18 cellular contexts compared by ENCODE assay signal in genomic region chr2:41867553-41867952, GRCh38.
A peak's percentile ranks its signal among the peaks of the same experiment; 100 is the strongest.
DNase-seq lines count a peak whose midpoint lies in the region; ATAC-seq and TF ChIP-seq lines count a peak whose summit lies in the region.
"Had no signal": no experiment of that assay in that cellular context is flagged by ENCODE, and none has a peak within 500 bp of the region (broad histone marks: within the 10 kb centered on the region; RNA-seq: fewer than 3 reads in every experiment).

No MANE protein-coding gene starts in this region.

- H3K27me3 Mint-ChIP-seq in GM23338 (ENCODE audit: insufficient read depth, low read depth, poor library complexity) (peaks cover 2% of the 10 kb centered on the region), nephron (ENCODE audit: low read depth) (peaks cover 13% of the 10 kb centered on the region)
- peaks cover 6% of the 10 kb centered on the region for H3K27me3 Mint-ChIP-seq in activated T-helper 17 cell treated with anti-CD3 and anti-CD28 coated beads, Interleukin-2, amount 50 U/mL, for 72 hours
- H3K27me3 Mint-ChIP-seq in CD4-positive, alpha-beta T cell, result peaks cover 24% of the 10 kb centered on the region

- CTCF ChIA-PET in CD4-positive, alpha-beta T cell (lab: Charles Lee), result interaction anchor here (0.5 kb wide), 1 partner anchor 903 kb away, joined by 3 read pairs; no protein-coding TSS in a partner anchor

- H3K4me2 ChIP-seq in GM23338, result no peak overlapping the region

- intact Hi-C loops in CD4-positive, alpha-beta T cell (cut with DNase I, micrococcal nuclease), result loop anchor here (5.0 to 10.0 kb wide), 3 partner anchors 327 to 795 kb away; no protein-coding TSS in a partner anchor

- POLR2A ChIA-PET in CD4-positive, alpha-beta T cell (lab: Charles Lee), result no interaction called here

- 0 out of 2 replicates have a peak, but pooled peaks cover 3% of the 10 kb centered on the region for H3K9me2 ChIP-seq in GM23338 (ENCODE audit: insufficient read depth)

- H2AFZ ChIP-seq in GM23338, result peak overlapping the region; percentile 74; the same call in 1 of the 2 replicates

- H3F3A ChIP-seq in GM23338 (replicated peaks; ENCODE audit: low read depth), result no peaks in the 10 kb centered on the region

- peaks cover 28% of the 10 kb centered on the region for H3K4me1 Mint-ChIP-seq in GM23338
- peaks cover 8% of the 10 kb centered on the region for H3K4me1 Mint-ChIP-seq in activated T-helper 17 cell treated with anti-CD3 and anti-CD28 coated beads, Interleukin-2, amount 50 U/mL, for 72 hours
- H3K4me1 Mint-ChIP-seq in nephron, result peaks cover 59% of the 10 kb centered on the region
- H3K4me1 Mint-ChIP-seq in CD4-positive, alpha-beta T cell (ENCODE audit: low read depth), result peaks cover 5% of the 10 kb centered on the region
- H3K4me1 Mint-ChIP-seq: activated naive CD4-positive, alpha-beta T cell treated with anti-CD3 and anti-CD28 coated beads, Interleukin-2, amount 50 U/mL, for 24 hours had no signal

- ATAC-seq in GM23338, result no peak
- peak; percentile 57 for ATAC-seq in activated T-helper 17 cell treated with anti-CD3 and anti-CD28 coated beads, Interleukin-2, amount 50 U/mL, for 72 hours (replicated peaks)
- no peak for ATAC-seq in HG02571 (IDR thresholded peaks at IDR 0.05; ENCODE audit: unreplicated experiment)
- ATAC-seq in GM21825 (IDR thresholded peaks at IDR 0.05; ENCODE audit: unreplicated experiment), result no peak
- ATAC-seq in CD4-positive, alpha-beta T cell (ENCODE audit: poor library complexity), result no peak

- no peak overlapping the region for H3K27ac Mint-ChIP-seq in GM23338
- H3K27ac Mint-ChIP-seq in activated T-helper 17 cell treated with anti-CD3 and anti-CD28 coated beads, Interleukin-2, amount 50 U/mL, for 72 hours, result no peak overlapping the region
- peak overlapping the region; percentile 76 to 97 (median 92) for H3K27ac Mint-ChIP-seq in nephron
- no peak overlapping the region for H3K27ac Mint-ChIP-seq in CD4-positive, alpha-beta T cell
- H3K27ac Mint-ChIP-seq: activated naive CD4-positive, alpha-beta T cell treated with anti-CD3 and anti-CD28 coated beads, Interleukin-2, amount 50 U/mL, for 24 hours had no signal

- H3K27me3 ChIP-seq in GM23338 (ENCODE audit: insufficient read depth), result no peaks in the 10 kb centered on the region
- H3K27me3 ChIP-seq in CD4-positive, alpha-beta T cell (ENCODE audit: control insufficient read depth, insufficient read depth, low read length), result no peaks in the 10 kb centered on the region
- H3K27me3 ChIP-seq: BE2C had no signal

- DNase-seq in Ammon's horn (ENCODE audit: low spot score), result peak; percentile 34
- DNase-seq in GM23338 (ENCODE audit: low spot score), result no peak
- DNase-seq in iPS-NIHi11 (ENCODE audit: low spot score), result no peak
- no peak for DNase-seq in CD4-positive, alpha-beta T cell
- DNase-seq: BE2C; DMS79 treated with DMSO at 0.1 percent for 48 hours; kidney; MV-4-11; NCI-H2107; NCI-H774; stimulated activated CD4-positive, alpha-beta T cell treated with anti-CD3 and anti-CD28 coated beads, Interleukin-12 subunit alpha, Interleukin-12 subunit beta, amount 100 ng/mL, for 4 hours; substantia nigra had no signal

- no peak overlapping the region for H3K27ac ChIP-seq in GM23338 (ENCODE audit: low read depth)
- H3K27ac ChIP-seq in CD4-positive, alpha-beta T cell (ENCODE audit: low read depth, low read length), result no peak overlapping the region
- H3K27ac ChIP-seq: parathyroid adenoma had no signal

- no peaks in the 10 kb centered on the region for H3K36me3 ChIP-seq in GM23338 (ENCODE audit: insufficient read depth)
- H3K36me3 ChIP-seq: BE2C had no signal

- H3K36me3 Mint-ChIP-seq in GM23338 (ENCODE audit: low read depth) (no peaks in the 10 kb centered on the region), nephron (ENCODE audit: low read depth) (no peaks in the 10 kb centered on the region)
- no peaks in the 10 kb centered on the region for H3K36me3 Mint-ChIP-seq in activated T-helper 17 cell treated with anti-CD3 and anti-CD28 coated beads, Interleukin-2, amount 50 U/mL, for 72 hours (ENCODE audit: low read depth)
- no peaks in the 10 kb centered on the region for H3K36me3 Mint-ChIP-seq in CD4-positive, alpha-beta T cell (ENCODE audit: low read depth)
- H3K36me3 Mint-ChIP-seq: activated naive CD4-positive, alpha-beta T cell treated with anti-CD3 and anti-CD28 coated beads, Interleukin-2, amount 50 U/mL, for 24 hours had no signal

- TF ChIP-seq CTCF in GM23338 (conservative IDR thresholded peaks at IDR 0.05; ENCODE audit: low read depth in 2 of 2), result no peak
- TF ChIP-seq CTCF in nephron (IDR thresholded peaks at IDR 0.05; ENCODE audit: unreplicated experiment in 3 of 3), result no peak
- TF ChIP-seq CTCF in CD4-positive, alpha-beta T cell (IDR thresholded peaks at IDR 0.05), result no peak

- H3K4me3 Mint-ChIP-seq in GM23338, result no peak overlapping the region
- H3K4me3 Mint-ChIP-seq in activated T-helper 17 cell treated with anti-CD3 and anti-CD28 coated beads, Interleukin-2, amount 50 U/mL, for 72 hours, result peak overlapping the region; percentile 58
- peak overlapping the region in 2 of 3 experiments; percentile 50 to 51 for H3K4me3 Mint-ChIP-seq in nephron
- H3K4me3 Mint-ChIP-seq in CD4-positive, alpha-beta T cell, result no peak overlapping the region
- H3K4me3 Mint-ChIP-seq: activated naive CD4-positive, alpha-beta T cell treated with anti-CD3 and anti-CD28 coated beads, Interleukin-2, amount 50 U/mL, for 24 hours had no signal

- H3K4me3 ChIP-seq in GM23338, result no peak overlapping the region

- H4K20me1 ChIP-seq in GM23338 (replicated peaks; ENCODE audit: insufficient read depth), result no peaks in the 10 kb centered on the region

- no peaks in the 10 kb centered on the region for H3K79me2 ChIP-seq in GM23338 (replicated peaks; ENCODE audit: insufficient read depth)
- H3K79me2 ChIP-seq: parathyroid adenoma had no signal

- H3K4me1 ChIP-seq in GM23338 (ENCODE audit: insufficient read depth), result peaks cover 21% of the 10 kb centered on the region

- H3K9me3 Mint-ChIP-seq in GM23338, result no peaks in the 10 kb centered on the region
- H3K9me3 Mint-ChIP-seq in activated T-helper 17 cell treated with anti-CD3 and anti-CD28 coated beads, Interleukin-2, amount 50 U/mL, for 72 hours, result no peaks in the 10 kb centered on the region
- no peaks in the 10 kb centered on the region for H3K9me3 Mint-ChIP-seq in nephron
- H3K9me3 Mint-ChIP-seq in CD4-positive, alpha-beta T cell, result no peaks in the 10 kb centered on the region
- H3K9me3 Mint-ChIP-seq: activated naive CD4-positive, alpha-beta T cell treated with anti-CD3 and anti-CD28 coated beads, Interleukin-2, amount 50 U/mL, for 24 hours had no signal

- H3K9me3 ChIP-seq in CD4-positive, alpha-beta T cell (ENCODE audit: control insufficient read depth, low read length), result no peaks in the 10 kb centered on the region
- H3K9me3 ChIP-seq: BE2C had no signal

TF ChIP-seq in GM23338, 12 proteins besides CTCF, POLR2A, EP300 and RAD21:
- TF ChIP-seq CREB1 (CRISPR knock-in tag; IDR thresholded peaks at IDR 0.05; ENCODE audit: low read depth), result no peak

Comparison
In these comparisons a context has a peak if more than half of its experiments do, and no peak if none do; other contexts are left out.
1. H3K27ac Mint-ChIP-seq: peak in nephron (3 of 3); none in GM23338 (single experiment), activated T-helper 17 cell treated with anti-CD3 and anti-CD28 coated beads, Interleukin-2, amount 50 U/mL, for 72 hours (single experiment) and CD4-positive, alpha-beta T cell (single experiment).
2. H3K4me3 Mint-ChIP-seq: peak in activated T-helper 17 cell treated with anti-CD3 and anti-CD28 coated beads, Interleukin-2, amount 50 U/mL, for 72 hours (single experiment) and nephron (2 of 3); none in GM23338 (single experiment) and CD4-positive, alpha-beta T cell (single experiment).